26 cellular contexts compared by ENCODE assay signal in genomic region chr12:65818454-65819382, GRCh38. TPM values are rescaled to one million over a fixed set of nuclear protein-coding genes. Genes with fewer than 3 reads are reported as not detected.
DNase-seq lines count a peak whose midpoint lies in the region; ATAC-seq and TF ChIP-seq lines count a peak whose summit lies in the region.
"Had no signal": no experiment of that assay in that cellular context is flagged by ENCODE, and none has a peak within 500 bp of the region (broad histone marks: within the 10 kb centered on the region; RNA-seq: fewer than 3 reads in every experiment).

No MANE protein-coding gene starts in this region.

- CTCF ChIA-PET in T-cell (lab: Charles Lee): no interaction called here

- TF ChIP-seq CTCF in RWPE2 (IDR thresholded peaks at IDR 0.05; ENCODE audit: poor library complexity, severe bottlenecking) (no peak), foreskin keratinocyte (conservative IDR thresholded peaks at IDR 0.05) (no peak), type B pancreatic cell (conservative IDR thresholded peaks at IDR 0.05) (no peak)

- H3K9me3 Mint-ChIP-seq in type B pancreatic cell: peaks cover 6% of the 10 kb centered on the region
- peaks cover 0 to 8% (median 2%) of the 10 kb centered on the region in 3 donors for H3K9me3 Mint-ChIP-seq in T-cell

- H3K4me1 Mint-ChIP-seq in type B pancreatic cell (ENCODE audit: unreplicated experiment) (peaks cover 28% of the 10 kb centered on the region), T-cell (peaks cover 12 to 14% (median 13%) of the 10 kb centered on the region in 3 donors)

- peaks cover 10% of the 10 kb centered on the region for H3K27me3 Mint-ChIP-seq in type B pancreatic cell
- peaks cover 29 to 39% of the 10 kb centered on the region in 2 donors for H3K27me3 Mint-ChIP-seq in T-cell

- no peaks in the 10 kb centered on the region for H3K9me3 ChIP-seq in RWPE2 (ENCODE audit: severe bottlenecking)
- H3K9me3 ChIP-seq: adrenal gland, HAP-1, psoas muscle, SJCRH30, upper lobe of left lung had no signal

- H3K27ac Mint-ChIP-seq in type B pancreatic cell (peak overlapping the region; percentile 52), T-cell (no peak overlapping the region)
- H3K27ac Mint-ChIP-seq: CD8-positive, alpha-beta memory T cell; dendritic cell treated with granulocyte-macrophage colony-stimulating factor and Interleukin-4, amounts not matched to agents 40 ng/mL and 50 ng/mL, for 4 days; stimulated activated naive CD8-positive, alpha-beta T cell treated with anti-CD3 and anti-CD28 coated beads, Interleukin-15, amount 100 ng/mL, for 72 hours had no signal

- DNase-seq in HK-2 (ENCODE audit: unreplicated experiment) (peak; percentile 17), RWPE2 (ENCODE audit: low spot score) (no peak), foreskin keratinocyte (peak; percentile 91 to 97), type B pancreatic cell (ENCODE audit: extremely low spot score, unreplicated experiment) (no peak), T-cell (no peak)
- DNase-seq in activated CD8-positive, alpha-beta memory T cell treated with anti-CD3 and anti-CD28 coated beads, Interleukin-2, amount 50 U/mL, for 4 hours: no peak
- DNase-seq: activated CD4-positive, alpha-beta T cell treated with anti-CD3 and anti-CD28 coated beads, Interleukin-2, amount 50 U/mL, for 4 hours; activated gamma-delta T cell treated with Interleukin-2 at 50 U/mL for 16 hours; adrenal gland; CD8-positive, alpha-beta memory T cell; left lung; MM.1S; NCI-H146; NCI-H69; psoas muscle; SJCRH30; small intestine; stimulated activated CD4-positive, alpha-beta T cell treated with anti-CD3 and anti-CD28 coated beads, Interleukin-4, amount 100 ng/mL, for 1 hour; stimulated activated naive CD8-positive, alpha-beta T cell treated with anti-CD3 and anti-CD28 coated beads, Interleukin-15, amount 100 ng/mL, for 72 hours; upper lobe of left lung had no signal

- H3K4me1 ChIP-seq in RWPE2 (ENCODE audit: insufficient read depth, poor library complexity, severe bottlenecking) (peaks cover 24% of the 10 kb centered on the region), foreskin keratinocyte (peaks cover 27% of the 10 kb centered on the region)

- H3K4me3 ChIP-seq in RWPE2 (ENCODE audit: severe bottlenecking): no peak overlapping the region
- H3K4me3 ChIP-seq: adrenal gland, HAP-1, left lung, psoas muscle, SJCRH30, upper lobe of left lung had no signal

- ATAC-seq in RWPE2 (ENCODE audit: low read depth) (peak; percentile 47), foreskin keratinocyte (peak; percentile 83), T-cell (replicated peaks in 1 of 4) (no peak), GM21717 (IDR thresholded peaks at IDR 0.05; ENCODE audit: unreplicated experiment) (no peak)
- ATAC-seq: left lung; psoas muscle; stimulated activated naive CD8-positive, alpha-beta T cell treated with anti-CD3 and anti-CD28 coated beads, Interleukin-15, amount 100 ng/mL, for 72 hours had no signal

- H3K36me3 Mint-ChIP-seq in type B pancreatic cell (no peaks in the 10 kb centered on the region), T-cell (no peaks in the 10 kb centered on the region)
- H3K36me3 Mint-ChIP-seq: CD8-positive, alpha-beta memory T cell had no signal

- H3K4me3 Mint-ChIP-seq in type B pancreatic cell (no peak overlapping the region), T-cell (no peak overlapping the region)
- H3K4me3 Mint-ChIP-seq: CD8-positive, alpha-beta memory T cell; dendritic cell treated with granulocyte-macrophage colony-stimulating factor and Interleukin-4, amounts not matched to agents 40 ng/mL and 50 ng/mL, for 4 days; stimulated activated naive CD8-positive, alpha-beta T cell treated with anti-CD3 and anti-CD28 coated beads, Interleukin-15, amount 100 ng/mL, for 72 hours had no signal

- POLR2A ChIA-PET in T-cell (lab: Charles Lee): no interaction called here

- 0 out of 2 replicates have a peak, but pooled peaks cover 3% of the 10 kb centered on the region for H3K36me3 ChIP-seq in RWPE2 (ENCODE audit: low read depth)
- H3K36me3 ChIP-seq: adrenal gland, HAP-1, left lung, SJCRH30, upper lobe of left lung, WERI-Rb-1 had no signal

- H3K27me3 ChIP-seq in RWPE2 (ENCODE audit: insufficient read depth, poor library complexity, severe bottlenecking) (no peaks in the 10 kb centered on the region), foreskin keratinocyte (no peaks in the 10 kb centered on the region)
- H3K27me3 ChIP-seq: SJCRH30 had no signal

- H3K27ac ChIP-seq in RWPE2 (ENCODE audit: poor library complexity, severe bottlenecking): peak overlapping the region; percentile 99
- H3K27ac ChIP-seq in foreskin keratinocyte: peak overlapping the region; percentile 17
- H3K27ac ChIP-seq: adrenal gland, left lung, psoas muscle, SJCRH30, upper lobe of left lung, WERI-Rb-1 had no signal

RNA-seq across cellular contexts. Expression of gene HMGA2, which starts 5.6 kb away (rescaled TPM):
- total RNA-seq in foreskin keratinocyte (113 and 163 TPM in 2 replicates), type B pancreatic cell (ENCODE audit: low replicate concordance) (31.1 and 247 TPM in 2 replicates), T-cell (under 1 TPM in 3 of 5 donors, not detected in 2; 0.26 to 0.32 (median 0.28) TPM)
- 77.7 and 95.5 TPM in 2 replicates for polyA plus RNA-seq in foreskin keratinocyte
- total RNA-seq: CD8-positive, alpha-beta memory T cell; OCI-LY7; T-helper 2 cell treated with Interferon-gamma antibody and Interleukin-4, amounts not matched to agents 100 ng/mL and 5 ng/mL, for 36 hours had no signal
- polyA plus RNA-seq: CD8-positive, alpha-beta memory T cell had no signal

Comparison
In these comparisons a context has a peak if more than half of its experiments do, and no peak if none do; other contexts are left out.
1. DNase-seq: peak in HK-2 (single experiment) and foreskin keratinocyte (2 of 2); none in RWPE2 (single experiment), type B pancreatic cell (single experiment), T-cell (0 of 34) and activated CD8-positive, alpha-beta memory T cell treated with anti-CD3 and anti-CD28 coated beads, Interleukin-2, amount 50 U/mL, for 4 hours (single experiment).
2. ATAC-seq: peak in RWPE2 (single experiment) and foreskin keratinocyte (single experiment); none in T-cell (0 of 4) and GM21717 (single experiment).
3. RNA of gene HMGA2, which starts 5.6 kb away (total RNA-seq): 31.1 to 247 TPM in type B pancreatic cell and 113 to 163 TPM in foreskin keratinocyte; 0.26 to 0.32 TPM in T-cell; every median in the first group is over 10 times any median in the second.